Comparison of ENCODE assay signal across 9 cellular contexts in genomic region chr22:44567846-44568493, GRCh38.
A peak's percentile ranks its signal among the peaks of the same experiment; 100 is the strongest.
DNase-seq lines count a peak whose midpoint lies in the region; ATAC-seq, FAIRE-seq and TF ChIP-seq lines count a peak whose summit lies in the region.
"Had no signal": no experiment of that assay in that cellular context is flagged by ENCODE, and none has a peak within 500 bp of the region (broad histone marks: within the 10 kb centered on the region; RNA-seq: fewer than 3 reads in every experiment).

No MANE protein-coding gene starts in this region.

- DNase-seq in D721Med (ENCODE audit: insufficient read length, low spot score) (no peak), esophagus muscularis mucosa (ENCODE audit: extremely low spot score) (no peak), smooth muscle cell of the brain vasculature (ENCODE audit: low read depth, low spot score) (peak; percentile 6), AG20443 (ENCODE audit: low spot score) (no peak), hypothalamus (lab: John Stamatoyannopoulos, UW) (no peak)
- DNase-seq in activated CD8-positive, alpha-beta memory T cell treated with anti-CD3 and anti-CD28 coated beads for 24 hours, result peak; percentile 76

- peaks cover 0 to 3% (median 0%) of the 10 kb centered on the region in 4 donors for H3K4me1 ChIP-seq in esophagus muscularis mucosa

- no peak for FAIRE-seq in D721Med (lab: Jason Lieb, UNC)

- WGBS in esophagus muscularis mucosa, result 75% methylated on average over 6 of the region's 8 CpGs

- peaks cover 0 to 21% (median 15%) of the 10 kb centered on the region in 4 donors for H3K9me3 ChIP-seq in esophagus muscularis mucosa

- no peak overlapping the region for H3K4me3 ChIP-seq in esophagus muscularis mucosa
- H3K4me3 ChIP-seq: skin epidermis had no signal

- no peak for TF ChIP-seq EP300 in esophagus muscularis mucosa (IDR thresholded peaks at IDR 0.05)

- intact Hi-C loops in esophagus muscularis mucosa (cut with DNase I), result loop anchor here (5.0 kb wide), 1 partner anchor 486 kb away; no protein-coding TSS in a partner anchor

- H3K36me3 ChIP-seq in esophagus muscularis mucosa, result no peaks in the 10 kb centered on the region

- no peaks in the 10 kb centered on the region for H3K27me3 ChIP-seq in esophagus muscularis mucosa

- no peak for ATAC-seq in GM19452 (IDR thresholded peaks at IDR 0.05; ENCODE audit: unreplicated experiment)

- TF ChIP-seq POLR2A in esophagus muscularis mucosa (IDR thresholded peaks at IDR 0.05; ENCODE audit: low read depth), result no peak

- H3K27ac ChIP-seq in esophagus muscularis mucosa (replicated peaks in 1 of 4), result no peak overlapping the region
- H3K27ac ChIP-seq: skin epidermis had no signal

- TF ChIP-seq CTCF in D721Med (IDR thresholded peaks at IDR 0.05; ENCODE audit: insufficient read depth, missing control alignments) (peak; percentile 36), LNCAP (IDR thresholded peaks at IDR 0.05) (peak; percentile 55), esophagus muscularis mucosa (IDR thresholded peaks at IDR 0.05) (peak; percentile 35 to 49 (median 41))

Comparison
In these comparisons a context has a peak if more than half of its experiments do, and no peak if none do; other contexts are left out.
1. DNase-seq: peak in activated CD8-positive, alpha-beta memory T cell treated with anti-CD3 and anti-CD28 coated beads for 24 hours (single experiment) and smooth muscle cell of the brain vasculature (single experiment); none in D721Med (single experiment), esophagus muscularis mucosa (single experiment), AG20443 (single experiment) and hypothalamus (0 of 51).
2. Peak in every context shown above with its lines, with median percentiles within 50 percentile points of each other: CTCF ChIP-seq.